8 cellular contexts compared by ENCODE assay signal in the genomic region with DNA sequence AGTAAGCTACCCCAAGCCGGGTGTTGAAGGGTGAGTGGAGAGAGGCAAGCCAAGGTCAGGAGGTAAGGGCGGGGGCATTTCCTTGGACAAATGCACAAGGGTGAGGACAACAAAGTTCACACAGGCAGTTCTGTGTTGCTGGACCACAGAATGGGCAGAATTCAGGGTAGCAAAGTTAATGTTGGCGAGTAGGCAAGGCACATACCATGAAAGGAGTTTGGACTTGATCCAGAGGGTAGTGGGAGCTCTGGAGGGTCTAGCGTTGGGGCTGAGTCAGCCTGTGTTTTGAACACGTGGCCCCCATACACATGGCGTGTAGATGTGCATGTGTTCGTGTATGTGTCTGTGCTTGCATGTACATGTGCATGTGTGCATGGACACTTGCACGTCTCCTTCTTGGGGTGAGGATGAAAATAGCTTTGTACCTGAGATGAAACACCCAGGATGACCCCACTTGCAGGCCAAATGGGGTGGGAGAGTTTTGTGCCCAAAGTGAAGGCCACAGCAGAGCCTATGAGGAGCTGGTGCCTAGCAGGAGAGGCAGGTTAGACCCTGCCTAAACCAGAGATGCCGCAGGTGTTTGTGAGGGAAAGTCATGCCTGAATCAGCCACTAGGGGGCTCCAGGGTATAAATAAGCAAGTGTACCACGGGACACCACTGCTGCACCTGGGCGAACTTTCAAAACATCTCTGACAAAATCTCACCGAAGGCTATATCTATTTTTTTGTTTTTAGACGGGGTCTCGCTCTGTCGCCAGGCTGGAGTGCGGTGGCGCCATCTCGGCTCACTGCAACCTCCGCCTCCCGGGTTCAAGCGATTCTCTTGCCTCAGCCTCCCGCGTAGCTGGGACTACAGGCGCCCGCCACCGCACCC. TPM values are rescaled to one million over a fixed set of nuclear protein-coding genes. Genes with fewer than 3 reads are reported as not detected.
DNase-seq lines count a peak whose midpoint lies in the region; ATAC-seq and TF ChIP-seq lines count a peak whose summit lies in the region.

No MANE protein-coding gene starts in this region.

- TF ChIP-seq POLR2A in uterus (IDR thresholded peaks at IDR 0.05) = no peak

- H3K4me3 ChIP-seq in AG04450 (ENCODE audit: low read depth, low read length) (no peak overlapping the region), LNCaP clone FGC (ENCODE audit: low read depth, low read length) (no peak overlapping the region), uterus (no peak overlapping the region)

- DNase-seq in AG04450 (ENCODE audit: low read depth, low spot score) = peak; percentile 21
- peak; percentile 53 for DNase-seq in LNCaP clone FGC (ENCODE audit: low read depth)
- peak; percentile 79 for DNase-seq in SK-N-DZ (ENCODE audit: low spot score)
- peak; percentile 78 for DNase-seq in activated gamma-delta T cell treated with anti-CD3 and anti-CD28 coated beads, Interleukin-2, amount 50 U/mL, for 16 hours (ENCODE audit: low read depth)
- peak; percentile 85 for DNase-seq in germinal center (ENCODE audit: low spot score)
- peak; percentile 74 for DNase-seq in pons (ENCODE audit: low spot score)
- DNase-seq in uterus = peak; percentile 73 to 90

- H3K27me3 ChIP-seq in AG04450 (ENCODE audit: control insufficient read depth, insufficient read depth, low read length) (no peaks in the 10 kb centered on the region), uterus (no peaks in the 10 kb centered on the region)

- intact Hi-C loops in uterus (cut with DNase I; ENCODE audit: low total_unique reads) = loop anchor here (5.0 to 10.0 kb wide), 2 partner anchors 178 to 195 kb away; a partner anchor contains a TSS

- H3K27ac ChIP-seq in AG04450 (ENCODE audit: low read depth, low read length) = no peak overlapping the region
- H3K27ac ChIP-seq in uterus = no peak overlapping the region

- CTCF ChIA-PET in AG04450 (lab: Charles Lee) = interaction anchor here (0.5 to 4.3 kb wide), 16 partner anchors 9 to 445 kb away, joined by 3 to 44 read pairs (median 4); a partner anchor contains a TSS

- POLR2A ChIA-PET in AG04450 (lab: Yijun Ruan, JAX) = no interaction called here

- peak; percentile 82 for TF ChIP-seq CTCF in AG04450 (IDR thresholded peaks at IDR 0.05; ENCODE audit: low read depth, low read length)
- peak; percentile 85 for TF ChIP-seq CTCF in LNCaP clone FGC (IDR thresholded peaks at IDR 0.05; ENCODE audit: control insufficient read depth, extremely low read depth, insufficient read depth)
- peak; percentile 81 to 88 (median 88) for TF ChIP-seq CTCF in uterus (IDR thresholded peaks at IDR 0.05)

- peaks cover under 1% of the 10 kb centered on the region; the same call in 1 of the 2 replicates for H3K9me3 ChIP-seq in AG04450 (ENCODE audit: control insufficient read depth, insufficient read depth, low read length)
- no peaks in the 10 kb centered on the region for H3K9me3 ChIP-seq in uterus

- no peaks in the 10 kb centered on the region for H3K4me1 ChIP-seq in uterus

- no peaks in the 10 kb centered on the region for H3K36me3 ChIP-seq in uterus

- ATAC-seq in GM18517 (IDR thresholded peaks at IDR 0.05; ENCODE audit: unreplicated experiment) = peak; percentile 69

RNA-seq across cellular contexts. Expression of a gene that starts 21.8 kb away (rescaled TPM):
- 9.9 and 14.3 TPM in 2 replicates for polyA plus RNA-seq in AG04450 (2011; rRNA removed)
- polyA minus RNA-seq in AG04450 (2011; rRNA and poly(A)+ RNA removed) = 12.6 and 12.9 TPM in 2 replicates
- 6.4 and 10.5 TPM in 2 replicates for polyA plus RNA-seq in SK-N-DZ (2014; cell fraction: cytosol; rRNA removed)
- 49.3 and 56.7 TPM in 2 replicates for polyA plus RNA-seq in SK-N-DZ (2014; cell fraction: nucleus; rRNA removed)
- total RNA-seq in uterus = 100 to 1,000 TPM in 1 of 4 donors, 10 to 100 TPM in 3; 12.9 to 364 (median 36.7) TPM

Comparison
In these comparisons a context has a peak if more than half of its experiments do, and no peak if none do; other contexts are left out.
1. DNase-seq: peak in every context shown above with its lines; median percentile 85 in germinal center; 82 in uterus; 79 in SK-N-DZ; 78 in activated gamma-delta T cell treated with anti-CD3 and anti-CD28 coated beads, Interleukin-2, amount 50 U/mL, for 16 hours; 74 in pons; 53 in LNCaP clone FGC; 21 in AG04450.